1 cellular context compared by ENCODE assay signal in the genomic region with DNA sequence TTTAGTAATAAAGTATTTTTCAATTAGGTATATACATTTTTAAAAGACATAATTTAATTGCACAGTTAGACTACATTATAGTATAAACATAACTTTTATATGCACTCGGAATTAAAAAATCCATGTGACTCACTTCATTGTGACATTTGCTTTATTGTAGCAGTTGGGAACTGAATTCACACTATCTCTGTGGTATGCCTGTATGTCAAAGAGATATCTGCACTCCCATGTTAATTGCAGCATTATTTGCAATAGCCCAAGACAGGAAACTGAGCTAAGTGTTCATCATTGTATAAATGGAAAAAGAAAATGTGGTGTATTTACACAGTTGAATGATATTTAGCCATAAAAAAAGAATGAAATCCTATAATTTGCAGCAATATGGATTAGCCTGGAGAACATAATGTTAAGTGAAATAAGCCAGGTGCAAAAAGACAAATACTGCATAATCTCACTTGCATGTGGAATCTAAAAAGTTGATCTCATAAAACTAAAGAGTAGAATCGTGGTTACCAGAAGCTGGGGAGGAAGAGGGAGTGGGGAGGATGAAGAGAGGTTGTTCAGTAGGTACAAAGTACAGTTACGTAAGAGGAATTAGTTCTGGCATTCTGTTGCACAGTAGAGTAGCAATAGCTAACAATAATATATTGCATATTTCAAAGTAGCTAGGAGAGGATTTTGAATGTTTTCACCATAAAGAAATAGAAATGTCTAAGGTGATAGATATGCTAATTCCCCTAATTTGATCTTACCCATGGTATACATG.
TF ChIP-seq lines count a peak whose summit lies in the region.

No MANE protein-coding gene starts in this region.

TF ChIP-seq in HepG2, 621 proteins besides CTCF, POLR2A, EP300 and RAD21 (continued from another document and continues in another):
- TF ChIP-seq, protein P1, sequence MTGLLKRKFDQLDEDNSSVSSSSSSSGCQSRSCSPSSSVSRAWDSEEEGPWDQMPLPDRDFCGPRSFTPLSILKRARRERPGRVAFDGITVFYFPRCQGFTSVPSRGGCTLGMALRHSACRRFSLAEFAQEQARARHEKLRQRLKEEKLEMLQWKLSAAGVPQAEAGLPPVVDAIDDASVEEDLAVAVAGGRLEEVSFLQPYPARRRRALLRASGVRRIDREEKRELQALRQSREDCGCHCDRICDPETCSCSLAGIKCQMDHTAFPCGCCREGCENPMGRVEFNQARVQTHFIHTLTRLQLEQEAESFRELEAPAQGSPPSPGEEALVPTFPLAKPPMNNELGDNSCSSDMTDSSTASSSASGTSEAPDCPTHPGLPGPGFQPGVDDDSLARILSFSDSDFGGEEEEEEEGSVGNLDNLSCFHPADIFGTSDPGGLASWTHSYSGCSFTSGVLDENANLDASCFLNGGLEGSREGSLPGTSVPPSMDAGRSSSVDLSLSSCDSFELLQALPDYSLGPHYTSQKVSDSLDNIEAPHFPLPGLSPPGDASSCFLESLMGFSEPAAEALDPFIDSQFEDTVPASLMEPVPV (CRISPR knock-in tag; IDR thresholded peaks at IDR 0.05) = no peak
- TF ChIP-seq ZNF773 (CRISPR knock-in tag; IDR thresholded peaks at IDR 0.05; ENCODE audit: borderline replicate concordance) (no peak), TBL1XR1 (IDR thresholded peaks at IDR 0.05; ENCODE audit: borderline replicate concordance, low read length, partially characterized antibody) (no peak), TEAD3 (CRISPR knock-in tag; optimal IDR thresholded peaks at IDR 0.05; ENCODE audit: borderline replicate concordance) (peak; percentile 39), KDM4B (CRISPR knock-in tag; IDR thresholded peaks at IDR 0.05) (no peak), WIZ (CRISPR knock-in tag; IDR thresholded peaks at IDR 0.05) (no peak), CBFB (CRISPR knock-in tag; IDR thresholded peaks at IDR 0.05) (no peak), BCL6 (CRISPR knock-in tag; IDR thresholded peaks at IDR 0.05) (0 out of 2 replicates have a peak, but pooled peaks have one; percentile 24), CAMTA2 (CRISPR knock-in tag; IDR thresholded peaks at IDR 0.05; ENCODE audit: borderline replicate concordance) (no peak), ZNF644 (CRISPR knock-in tag; IDR thresholded peaks at IDR 0.05; ENCODE audit: low read depth) (peak; percentile 74), HMG20A (CRISPR knock-in tag; IDR thresholded peaks at IDR 0.05; ENCODE audit: borderline replicate concordance) (peak; percentile 77; the same call in 1 of the 2 replicates), ZFP41 (CRISPR knock-in tag; IDR thresholded peaks at IDR 0.05; ENCODE audit: borderline replicate concordance) (no peak), FOSL2 (CRISPR knock-in tag; IDR thresholded peaks at IDR 0.05) (no peak), ZNF768 (CRISPR knock-in tag; IDR thresholded peaks at IDR 0.05) (no peak), ZNF30 (CRISPR knock-in tag; IDR thresholded peaks at IDR 0.05) (no peak), ZFY (CRISPR knock-in tag; IDR thresholded peaks at IDR 0.05) (no peak), ZNF260 (CRISPR knock-in tag; IDR thresholded peaks at IDR 0.05; ENCODE audit: borderline replicate concordance, low read depth) (no peak), RXRB (CRISPR knock-in tag; IDR thresholded peaks at IDR 0.05; ENCODE audit: borderline replicate concordance) (peak; percentile 62), ATM (IDR thresholded peaks at IDR 0.05; ENCODE audit: borderline replicate concordance) (no peak), ZSCAN22 (CRISPR knock-in tag; IDR thresholded peaks at IDR 0.05) (no peak), ZNF782 (CRISPR knock-in tag; IDR thresholded peaks at IDR 0.05; ENCODE audit: borderline replicate concordance) (no peak), TCF7L2 (IDR thresholded peaks at IDR 0.05; ENCODE audit: low read depth, low read length) (no peak), MIER3 (CRISPR knock-in tag; IDR thresholded peaks at IDR 0.05; ENCODE audit: borderline replicate concordance) (peak; percentile 68; the same call in 1 of the 2 replicates), GATAD2A (CRISPR knock-in tag; IDR thresholded peaks at IDR 0.05) (peak; percentile 84)
- TF ChIP-seq, protein P2, sequence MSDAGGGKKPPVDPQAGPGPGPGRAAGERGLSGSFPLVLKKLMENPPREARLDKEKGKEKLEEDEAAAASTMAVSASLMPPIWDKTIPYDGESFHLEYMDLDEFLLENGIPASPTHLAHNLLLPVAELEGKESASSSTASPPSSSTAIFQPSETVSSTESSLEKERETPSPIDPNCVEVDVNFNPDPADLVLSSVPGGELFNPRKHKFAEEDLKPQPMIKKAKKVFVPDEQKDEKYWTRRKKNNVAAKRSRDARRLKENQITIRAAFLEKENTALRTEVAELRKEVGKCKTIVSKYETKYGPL (CRISPR knock-in tag; IDR thresholded peaks at IDR 0.05) = peak; percentile 89
- TF ChIP-seq, protein P3, sequence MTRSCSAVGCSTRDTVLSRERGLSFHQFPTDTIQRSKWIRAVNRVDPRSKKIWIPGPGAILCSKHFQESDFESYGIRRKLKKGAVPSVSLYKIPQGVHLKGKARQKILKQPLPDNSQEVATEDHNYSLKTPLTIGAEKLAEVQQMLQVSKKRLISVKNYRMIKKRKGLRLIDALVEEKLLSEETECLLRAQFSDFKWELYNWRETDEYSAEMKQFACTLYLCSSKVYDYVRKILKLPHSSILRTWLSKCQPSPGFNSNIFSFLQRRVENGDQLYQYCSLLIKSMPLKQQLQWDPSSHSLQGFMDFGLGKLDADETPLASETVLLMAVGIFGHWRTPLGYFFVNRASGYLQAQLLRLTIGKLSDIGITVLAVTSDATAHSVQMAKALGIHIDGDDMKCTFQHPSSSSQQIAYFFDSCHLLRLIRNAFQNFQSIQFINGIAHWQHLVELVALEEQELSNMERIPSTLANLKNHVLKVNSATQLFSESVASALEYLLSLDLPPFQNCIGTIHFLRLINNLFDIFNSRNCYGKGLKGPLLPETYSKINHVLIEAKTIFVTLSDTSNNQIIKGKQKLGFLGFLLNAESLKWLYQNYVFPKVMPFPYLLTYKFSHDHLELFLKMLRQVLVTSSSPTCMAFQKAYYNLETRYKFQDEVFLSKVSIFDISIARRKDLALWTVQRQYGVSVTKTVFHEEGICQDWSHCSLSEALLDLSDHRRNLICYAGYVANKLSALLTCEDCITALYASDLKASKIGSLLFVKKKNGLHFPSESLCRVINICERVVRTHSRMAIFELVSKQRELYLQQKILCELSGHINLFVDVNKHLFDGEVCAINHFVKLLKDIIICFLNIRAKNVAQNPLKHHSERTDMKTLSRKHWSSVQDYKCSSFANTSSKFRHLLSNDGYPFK (CRISPR knock-in tag; IDR thresholded peaks at IDR 0.05; ENCODE audit: borderline replicate concordance) = no peak
- TF ChIP-seq, protein P4, sequence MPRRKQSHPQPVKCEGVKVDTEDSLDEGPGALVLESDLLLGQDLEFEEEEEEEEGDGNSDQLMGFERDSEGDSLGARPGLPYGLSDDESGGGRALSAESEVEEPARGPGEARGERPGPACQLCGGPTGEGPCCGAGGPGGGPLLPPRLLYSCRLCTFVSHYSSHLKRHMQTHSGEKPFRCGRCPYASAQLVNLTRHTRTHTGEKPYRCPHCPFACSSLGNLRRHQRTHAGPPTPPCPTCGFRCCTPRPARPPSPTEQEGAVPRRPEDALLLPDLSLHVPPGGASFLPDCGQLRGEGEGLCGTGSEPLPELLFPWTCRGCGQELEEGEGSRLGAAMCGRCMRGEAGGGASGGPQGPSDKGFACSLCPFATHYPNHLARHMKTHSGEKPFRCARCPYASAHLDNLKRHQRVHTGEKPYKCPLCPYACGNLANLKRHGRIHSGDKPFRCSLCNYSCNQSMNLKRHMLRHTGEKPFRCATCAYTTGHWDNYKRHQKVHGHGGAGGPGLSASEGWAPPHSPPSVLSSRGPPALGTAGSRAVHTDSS (CRISPR knock-in tag; conservative IDR thresholded peaks at IDR 0.05) = no peak
- TF ChIP-seq, protein P5, sequence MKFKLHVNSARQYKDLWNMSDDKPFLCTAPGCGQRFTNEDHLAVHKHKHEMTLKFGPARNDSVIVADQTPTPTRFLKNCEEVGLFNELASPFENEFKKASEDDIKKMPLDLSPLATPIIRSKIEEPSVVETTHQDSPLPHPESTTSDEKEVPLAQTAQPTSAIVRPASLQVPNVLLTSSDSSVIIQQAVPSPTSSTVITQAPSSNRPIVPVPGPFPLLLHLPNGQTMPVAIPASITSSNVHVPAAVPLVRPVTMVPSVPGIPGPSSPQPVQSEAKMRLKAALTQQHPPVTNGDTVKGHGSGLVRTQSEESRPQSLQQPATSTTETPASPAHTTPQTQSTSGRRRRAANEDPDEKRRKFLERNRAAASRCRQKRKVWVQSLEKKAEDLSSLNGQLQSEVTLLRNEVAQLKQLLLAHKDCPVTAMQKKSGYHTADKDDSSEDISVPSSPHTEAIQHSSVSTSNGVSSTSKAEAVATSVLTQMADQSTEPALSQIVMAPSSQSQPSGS (CRISPR knock-in tag; IDR thresholded peaks at IDR 0.05) = no peak; the same call in 1 of the 2 replicates
- TF ChIP-seq, protein P6, sequence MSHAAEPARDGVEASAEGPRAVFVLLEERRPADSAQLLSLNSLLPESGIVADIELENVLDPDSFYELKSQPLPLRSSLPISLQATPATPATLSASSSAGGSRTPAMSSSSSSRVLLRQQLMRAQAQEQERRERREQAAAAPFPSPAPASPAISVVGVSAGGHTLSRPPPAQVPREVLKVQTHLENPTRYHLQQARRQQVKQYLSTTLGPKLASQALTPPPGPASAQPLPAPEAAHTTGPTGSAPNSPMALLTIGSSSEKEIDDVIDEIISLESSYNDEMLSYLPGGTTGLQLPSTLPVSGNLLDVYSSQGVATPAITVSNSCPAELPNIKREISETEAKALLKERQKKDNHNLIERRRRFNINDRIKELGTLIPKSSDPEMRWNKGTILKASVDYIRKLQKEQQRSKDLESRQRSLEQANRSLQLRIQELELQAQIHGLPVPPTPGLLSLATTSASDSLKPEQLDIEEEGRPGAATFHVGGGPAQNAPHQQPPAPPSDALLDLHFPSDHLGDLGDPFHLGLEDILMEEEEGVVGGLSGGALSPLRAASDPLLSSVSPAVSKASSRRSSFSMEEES (CRISPR knock-in tag; IDR thresholded peaks at IDR 0.05) = no peak
- TF ChIP-seq, protein P7, sequence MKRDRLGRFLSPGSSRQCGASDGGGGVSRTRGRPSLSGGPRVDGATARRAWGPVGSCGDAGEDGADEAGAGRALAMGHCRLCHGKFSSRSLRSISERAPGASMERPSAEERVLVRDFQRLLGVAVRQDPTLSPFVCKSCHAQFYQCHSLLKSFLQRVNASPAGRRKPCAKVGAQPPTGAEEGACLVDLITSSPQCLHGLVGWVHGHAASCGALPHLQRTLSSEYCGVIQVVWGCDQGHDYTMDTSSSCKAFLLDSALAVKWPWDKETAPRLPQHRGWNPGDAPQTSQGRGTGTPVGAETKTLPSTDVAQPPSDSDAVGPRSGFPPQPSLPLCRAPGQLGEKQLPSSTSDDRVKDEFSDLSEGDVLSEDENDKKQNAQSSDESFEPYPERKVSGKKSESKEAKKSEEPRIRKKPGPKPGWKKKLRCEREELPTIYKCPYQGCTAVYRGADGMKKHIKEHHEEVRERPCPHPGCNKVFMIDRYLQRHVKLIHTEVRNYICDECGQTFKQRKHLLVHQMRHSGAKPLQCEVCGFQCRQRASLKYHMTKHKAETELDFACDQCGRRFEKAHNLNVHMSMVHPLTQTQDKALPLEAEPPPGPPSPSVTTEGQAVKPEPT (CRISPR knock-in tag; IDR thresholded peaks at IDR 0.05; ENCODE audit: low read depth) = no peak
- TF ChIP-seq, protein P8, sequence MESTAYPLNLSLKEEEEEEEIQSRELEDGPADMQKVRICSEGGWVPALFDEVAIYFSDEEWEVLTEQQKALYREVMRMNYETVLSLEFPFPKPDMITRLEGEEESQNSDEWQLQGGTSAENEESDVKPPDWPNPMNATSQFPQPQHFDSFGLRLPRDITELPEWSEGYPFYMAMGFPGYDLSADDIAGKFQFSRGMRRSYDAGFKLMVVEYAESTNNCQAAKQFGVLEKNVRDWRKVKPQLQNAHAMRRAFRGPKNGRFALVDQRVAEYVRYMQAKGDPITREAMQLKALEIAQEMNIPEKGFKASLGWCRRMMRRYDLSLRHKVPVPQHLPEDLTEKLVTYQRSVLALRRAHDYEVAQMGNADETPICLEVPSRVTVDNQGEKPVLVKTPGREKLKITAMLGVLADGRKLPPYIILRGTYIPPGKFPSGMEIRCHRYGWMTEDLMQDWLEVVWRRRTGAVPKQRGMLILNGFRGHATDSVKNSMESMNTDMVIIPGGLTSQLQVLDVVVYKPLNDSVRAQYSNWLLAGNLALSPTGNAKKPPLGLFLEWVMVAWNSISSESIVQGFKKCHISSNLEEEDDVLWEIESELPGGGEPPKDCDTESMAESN (CRISPR knock-in tag; conservative IDR thresholded peaks at IDR 0.05) = no peak
- TF ChIP-seq, protein P9, sequence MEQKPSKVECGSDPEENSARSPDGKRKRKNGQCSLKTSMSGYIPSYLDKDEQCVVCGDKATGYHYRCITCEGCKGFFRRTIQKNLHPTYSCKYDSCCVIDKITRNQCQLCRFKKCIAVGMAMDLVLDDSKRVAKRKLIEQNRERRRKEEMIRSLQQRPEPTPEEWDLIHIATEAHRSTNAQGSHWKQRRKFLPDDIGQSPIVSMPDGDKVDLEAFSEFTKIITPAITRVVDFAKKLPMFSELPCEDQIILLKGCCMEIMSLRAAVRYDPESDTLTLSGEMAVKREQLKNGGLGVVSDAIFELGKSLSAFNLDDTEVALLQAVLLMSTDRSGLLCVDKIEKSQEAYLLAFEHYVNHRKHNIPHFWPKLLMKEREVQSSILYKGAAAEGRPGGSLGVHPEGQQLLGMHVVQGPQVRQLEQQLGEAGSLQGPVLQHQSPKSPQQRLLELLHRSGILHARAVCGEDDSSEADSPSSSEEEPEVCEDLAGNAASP (CRISPR knock-in tag; IDR thresholded peaks at IDR 0.05; ENCODE audit: borderline replicate concordance) = no peak
- TF ChIP-seq, protein P10, sequence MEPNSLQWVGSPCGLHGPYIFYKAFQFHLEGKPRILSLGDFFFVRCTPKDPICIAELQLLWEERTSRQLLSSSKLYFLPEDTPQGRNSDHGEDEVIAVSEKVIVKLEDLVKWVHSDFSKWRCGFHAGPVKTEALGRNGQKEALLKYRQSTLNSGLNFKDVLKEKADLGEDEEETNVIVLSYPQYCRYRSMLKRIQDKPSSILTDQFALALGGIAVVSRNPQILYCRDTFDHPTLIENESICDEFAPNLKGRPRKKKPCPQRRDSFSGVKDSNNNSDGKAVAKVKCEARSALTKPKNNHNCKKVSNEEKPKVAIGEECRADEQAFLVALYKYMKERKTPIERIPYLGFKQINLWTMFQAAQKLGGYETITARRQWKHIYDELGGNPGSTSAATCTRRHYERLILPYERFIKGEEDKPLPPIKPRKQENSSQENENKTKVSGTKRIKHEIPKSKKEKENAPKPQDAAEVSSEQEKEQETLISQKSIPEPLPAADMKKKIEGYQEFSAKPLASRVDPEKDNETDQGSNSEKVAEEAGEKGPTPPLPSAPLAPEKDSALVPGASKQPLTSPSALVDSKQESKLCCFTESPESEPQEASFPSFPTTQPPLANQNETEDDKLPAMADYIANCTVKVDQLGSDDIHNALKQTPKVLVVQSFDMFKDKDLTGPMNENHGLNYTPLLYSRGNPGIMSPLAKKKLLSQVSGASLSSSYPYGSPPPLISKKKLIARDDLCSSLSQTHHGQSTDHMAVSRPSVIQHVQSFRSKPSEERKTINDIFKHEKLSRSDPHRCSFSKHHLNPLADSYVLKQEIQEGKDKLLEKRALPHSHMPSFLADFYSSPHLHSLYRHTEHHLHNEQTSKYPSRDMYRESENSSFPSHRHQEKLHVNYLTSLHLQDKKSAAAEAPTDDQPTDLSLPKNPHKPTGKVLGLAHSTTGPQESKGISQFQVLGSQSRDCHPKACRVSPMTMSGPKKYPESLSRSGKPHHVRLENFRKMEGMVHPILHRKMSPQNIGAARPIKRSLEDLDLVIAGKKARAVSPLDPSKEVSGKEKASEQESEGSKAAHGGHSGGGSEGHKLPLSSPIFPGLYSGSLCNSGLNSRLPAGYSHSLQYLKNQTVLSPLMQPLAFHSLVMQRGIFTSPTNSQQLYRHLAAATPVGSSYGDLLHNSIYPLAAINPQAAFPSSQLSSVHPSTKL (CRISPR knock-in tag; IDR thresholded peaks at IDR 0.05) = peak; percentile 88
